Comparison of ENCODE assay signal across 13 cellular contexts in genomic region chr21:33396966-33397365, GRCh38. TPM values are rescaled to one million over a fixed set of nuclear protein-coding genes. Genes with fewer than 3 reads are reported as not detected.
DNase-seq lines count a peak whose midpoint lies in the region; ATAC-seq and TF ChIP-seq lines count a peak whose summit lies in the region.
"Had no signal": no experiment of that assay in that cellular context is flagged by ENCODE, and none has a peak within 500 bp of the region (broad histone marks: within the 10 kb centered on the region; RNA-seq: fewer than 3 reads in every experiment).

No MANE protein-coding gene starts in this region.

- H3K27me3 ChIP-seq in transverse colon: no peaks in the 10 kb centered on the region
- H3K27me3 ChIP-seq: Peyer's patch had no signal

- WGBS in transverse colon (ENCODE audit: low coverage in 1 of 2), 2 donors: 61 to 77% methylated on average over 4 to 5 of the region's 5 CpGs

- TF ChIP-seq POLR2A in transverse colon (IDR thresholded peaks at IDR 0.05): no peak

- H3K4me3 ChIP-seq in transverse colon: no peak overlapping the region
- H3K4me3 ChIP-seq: Peyer's patch had no signal

- DNase-seq in LHCN-M2 (ENCODE audit: low read depth): peak; percentile 78
- DNase-seq in dedifferentiated amniotic fluid mesenchymal stem cell (ENCODE audit: extremely low spot score): peak; percentile 51
- DNase-seq in kidney glomerular epithelial cell (lab: John Stamatoyannopoulos, UW): peak; percentile 46
- DNase-seq in transverse colon: no peak
- DNase-seq in mesenteric fat pad (ENCODE audit: low spot score): no peak
- no peak for DNase-seq in NCI-H1417 treated with DMSO at 0.1 percent for 48 hours (lab: John Stamatoyannopoulos, UW)
- DNase-seq: activated CD8-positive, alpha-beta memory T cell treated with anti-CD3 and anti-CD28 coated beads for 24 hours; DMS153; Peyer's patch; stimulated activated CD4-positive, alpha-beta T cell treated with anti-CD3 and anti-CD28 coated beads, Interleukin-1b, Interleukin-23, amount 100 ng/mL, for 48 hours; T1000 had no signal

- no peak for TF ChIP-seq EP300 in transverse colon (IDR thresholded peaks at IDR 0.05; ENCODE audit: low read depth)

- H3K36me3 ChIP-seq in transverse colon: no peaks in the 10 kb centered on the region
- H3K36me3 ChIP-seq: Peyer's patch had no signal

- intact Hi-C loops in transverse colon (cut with DNase I; ENCODE audit: low total_unique reads): no loop called here

- TF ChIP-seq CTCF in transverse colon (IDR thresholded peaks at IDR 0.05): no peak

- in situ Hi-C loops in transverse colon (cut with MboI; ENCODE audit: low pct_ligation_motif_present in 1 of 4, low pct_unique_long_range_greater_than_20kb in 1 of 4, low sequenced_read_pairs in 3 of 4): no loop called here

- H3K9me3 ChIP-seq in transverse colon: no peaks in the 10 kb centered on the region
- H3K9me3 ChIP-seq: Peyer's patch had no signal

- H3K4me1 ChIP-seq in transverse colon: no peaks in the 10 kb centered on the region
- H3K4me1 ChIP-seq: Peyer's patch had no signal

- no peak for ATAC-seq in GM21737 (IDR thresholded peaks at IDR 0.05; ENCODE audit: unreplicated experiment)
- ATAC-seq: stimulated activated memory B cell treated with anti-CD40 and anti-IgM and Interleukin-4, amounts not matched to agents 10 μg/mL and 1 μg/mL and 100 μg/mL, for 72 hours had no signal

- H3K27ac ChIP-seq in transverse colon: peak overlapping the region in 3 of 4 donors; percentile 16 to 25 (median 20)
- H3K27ac ChIP-seq: Peyer's patch had no signal

RNA-seq across cellular contexts. Expression of gene IFNGR2, which starts 6.2 kb away (rescaled TPM):
- total RNA-seq in LHCN-M2 (2014; rRNA removed) (45.4 and 52.7 TPM in 2 replicates), transverse colon (100 to 1,000 TPM in 1 of 4 donors, 10 to 100 TPM in 3; 40.8 to 131 (median 76.6) TPM), mesenteric fat pad (150 TPM)
- 29.2 TPM for polyA plus RNA-seq in LHCN-M2 (2012)

Comparison
In these comparisons a context has a peak if more than half of its experiments do, and no peak if none do; other contexts are left out.
1. DNase-seq: peak in LHCN-M2 (single experiment), dedifferentiated amniotic fluid mesenchymal stem cell (single experiment) and kidney glomerular epithelial cell (single experiment); none in transverse colon (single experiment), mesenteric fat pad (single experiment) and NCI-H1417 treated with DMSO at 0.1 percent for 48 hours (single experiment).